In the genomic region with DNA sequence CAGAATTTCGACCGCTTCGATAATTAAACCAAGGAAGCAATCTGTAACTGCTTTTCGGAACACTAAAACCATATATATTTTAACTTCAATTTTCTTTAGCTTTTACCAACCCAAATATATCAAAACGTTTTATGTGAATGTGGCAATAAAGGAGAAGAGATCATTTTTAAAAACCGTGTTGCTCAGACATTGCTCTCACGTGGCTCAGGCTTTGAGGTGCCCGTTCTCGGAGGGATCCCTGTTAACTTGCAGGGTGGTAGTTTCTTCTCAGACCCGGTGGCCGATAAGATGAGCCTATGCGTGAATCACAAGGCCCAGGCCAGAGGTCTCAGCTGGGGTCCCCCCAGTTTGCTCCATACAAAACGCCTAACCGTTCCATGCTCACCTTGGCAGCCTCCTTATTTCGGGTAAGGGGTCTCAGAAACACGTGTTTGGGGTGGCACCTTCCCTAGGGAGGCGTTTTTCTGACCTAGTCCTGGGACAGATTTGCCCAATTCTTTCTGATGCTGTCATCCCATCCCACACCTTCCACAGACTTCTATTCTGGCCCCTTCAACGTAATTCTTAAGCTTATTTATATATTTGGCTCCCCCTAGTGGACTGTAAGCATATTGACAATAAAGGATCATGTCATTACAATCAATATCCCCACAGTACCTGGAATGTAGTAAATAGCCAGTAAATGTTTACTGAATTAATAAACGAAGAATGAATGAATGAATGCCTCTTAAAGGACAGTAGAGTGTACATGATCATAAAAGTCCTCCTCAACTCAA, we compare ENCODE assay signal across 8 cellular contexts. TPM values are rescaled to one million over a fixed set of nuclear protein-coding genes. Genes with fewer than 3 reads are reported as not detected.
DNase-seq lines count a peak whose midpoint lies in the region; ATAC-seq, FAIRE-seq and TF ChIP-seq lines count a peak whose summit lies in the region.

No MANE protein-coding gene starts in this region.

- H3K4me2 ChIP-seq in keratinocyte (ENCODE audit: control insufficient read depth, extremely low read depth, insufficient read depth, low read depth, low read length) = peak overlapping the region; percentile 76

- no peak for ATAC-seq in HG02973 (IDR thresholded peaks at IDR 0.05; ENCODE audit: unreplicated experiment)

- dilution Hi-C loops in keratinocyte (cut with MboI; ENCODE audit: extremely low pct_ligation_motif_present, low sequenced_read_pairs) = no loop called here

- no peaks in the 10 kb centered on the region for H3K36me3 ChIP-seq in keratinocyte (ENCODE audit: control insufficient read depth in 2 of 2, extremely low read depth in 1 of 2, insufficient read depth in 2 of 2, low read length in 2 of 2)

- peak; percentile 7 to 64 (median 23) for TF ChIP-seq CTCF in keratinocyte (optimal IDR thresholded peaks at IDR 0.05 in 1 of 3, IDR thresholded peaks at IDR 0.05 in 1 of 3, conservative IDR thresholded peaks at IDR 0.05 in 1 of 3; ENCODE audit: extremely low read depth in 1 of 3, insufficient read depth in 2 of 3, low read length in 3 of 3)

- no peaks in the 10 kb centered on the region for H3K27me3 ChIP-seq in keratinocyte (ENCODE audit: control insufficient read depth, extremely low read depth, insufficient read depth, low read length)

- peak overlapping the region; percentile 42 for H2AFZ ChIP-seq in keratinocyte (ENCODE audit: control insufficient read depth, low read length)

- no peaks in the 10 kb centered on the region for H3K4me1 ChIP-seq in keratinocyte (ENCODE audit: control insufficient read depth, extremely low read depth, insufficient read depth, low read length)

- no peaks in the 10 kb centered on the region for H4K20me1 ChIP-seq in keratinocyte (ENCODE audit: control insufficient read depth, extremely low read depth, insufficient read depth, low read length)

- FAIRE-seq in GM19239 (lab: Jason Lieb, UNC) = peak; percentile 82
- FAIRE-seq in keratinocyte (lab: Jason Lieb, UNC) = no peak

- DNase-seq in Ammon's horn (ENCODE audit: low spot score) (peak; percentile 68), GM19239 (ENCODE audit: insufficient read length, low spot score) (peak; percentile 44), NCI-H1105 treated with DMSO at 0.1 percent for 48 hours (lab: John Stamatoyannopoulos, UW) (peak; percentile 78), SW 1271 (lab: John Stamatoyannopoulos, UW) (peak; percentile 24 to 87), keratinocyte (ENCODE audit: low read depth, low spot score) (peak; percentile 28)
- peak; percentile 43 for DNase-seq in central memory CD4-positive, alpha-beta T cell
- peak; percentile 9 for DNase-seq in stimulated activated CD4-positive, alpha-beta T cell treated with anti-CD3 and anti-CD28 coated beads, Interleukin-2, amount 100 ng/mL, for 4 hours (ENCODE audit: low read depth)

- peak overlapping the region; percentile 22 for H3K9ac ChIP-seq in keratinocyte (ENCODE audit: control insufficient read depth, extremely low read depth, insufficient read depth, low read length)

- H3K9me1 ChIP-seq in keratinocyte (ENCODE audit: control insufficient read depth, extremely low read depth, insufficient read depth, low read length) = no peaks in the 10 kb centered on the region

- H3K79me2 ChIP-seq in keratinocyte (ENCODE audit: control insufficient read depth, insufficient read depth, low read length) = no peaks in the 10 kb centered on the region

- no peak overlapping the region for H3K27ac ChIP-seq in keratinocyte (ENCODE audit: control insufficient read depth, insufficient read depth, low read length)

- peak overlapping the region in 1 of 3 experiments; percentile 58 for H3K4me3 ChIP-seq in keratinocyte (ENCODE audit: control insufficient read depth in 2 of 3, extremely low read depth in 1 of 3, insufficient read depth in 2 of 3, low read depth in 1 of 3, low read length in 3 of 3)

- H3K9me3 ChIP-seq in keratinocyte (ENCODE audit: control insufficient read depth, low read depth, low read length) = no peaks in the 10 kb centered on the region

RNA-seq across cellular contexts. Expression of gene THBS4, which starts 48.2 kb away (rescaled TPM):
- polyA plus RNA-seq in keratinocyte = 0.27 to 0.47 TPM (median 0.46 TPM) in 3 replicates
- polyA plus RNA-seq in keratinocyte (2011; ENCODE audit: low read depth) = 0.32 TPM
- polyA plus RNA-seq in keratinocyte (2011; cell fraction: cytosol; rRNA removed) = 0.26 and 0.50 TPM in 2 replicates
- polyA plus RNA-seq in keratinocyte (2011; cell fraction: nucleus; rRNA removed) = 0.57 and 1.4 TPM in 2 replicates
- 0.13 and 0.31 TPM in 2 replicates for polyA plus RNA-seq in keratinocyte (2012; ENCODE audit: low replicate concordance)
- polyA minus RNA-seq in keratinocyte = 0.66 to 0.92 TPM in 2 of 3 replicates, not detected in the other
- polyA minus RNA-seq in keratinocyte (2011; cell fraction: cytosol; rRNA and poly(A)+ RNA removed) = not detected
- 0.85 TPM in 1 of 2 replicates, not detected in the other for polyA minus RNA-seq in keratinocyte (2011; cell fraction: nucleus; rRNA and poly(A)+ RNA removed)

Comparison
In these comparisons a context has a peak if more than half of its experiments do, and no peak if none do; other contexts are left out.
1. DNase-seq: peak in every context shown above with its lines; median percentile 78 in NCI-H1105 treated with DMSO at 0.1 percent for 48 hours; 68 in Ammon's horn; 56 in SW 1271; 44 in GM19239; 43 in central memory CD4-positive, alpha-beta T cell; 28 in keratinocyte; 9 in stimulated activated CD4-positive, alpha-beta T cell treated with anti-CD3 and anti-CD28 coated beads, Interleukin-2, amount 100 ng/mL, for 4 hours.